In the genomic region with DNA sequence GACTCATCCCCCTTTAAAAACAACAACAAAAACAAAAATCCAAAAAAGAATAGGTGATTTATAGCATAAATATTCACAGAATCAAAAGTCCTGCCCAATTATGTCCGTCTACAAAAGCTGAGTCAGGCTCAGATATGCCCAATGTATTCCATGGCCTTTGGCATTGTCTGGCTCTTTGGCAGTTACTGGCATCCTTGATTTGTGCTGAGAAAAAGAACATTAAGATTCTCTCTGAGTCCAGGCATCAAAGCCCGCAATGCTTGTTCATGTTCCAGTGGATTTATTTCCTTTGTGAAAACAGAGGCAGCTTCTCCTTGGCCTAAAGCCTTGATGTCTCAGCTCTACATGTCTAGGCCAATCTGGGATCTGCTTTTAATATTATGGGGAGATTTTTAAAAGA, we compare ENCODE assay signal across 21 cellular contexts.
A peak's percentile ranks its signal among the peaks of the same experiment; 100 is the strongest.
DNase-seq lines count a peak whose midpoint lies in the region; ATAC-seq and TF ChIP-seq lines count a peak whose summit lies in the region.
"Had no signal": no experiment of that assay in that cellular context is flagged by ENCODE, and none has a peak within 500 bp of the region (broad histone marks: within the 10 kb centered on the region; RNA-seq: fewer than 3 reads in every experiment).

No MANE protein-coding gene starts in this region.

- H3K4me3 ChIP-seq in right cardiac atrium (ENCODE audit: low read length): no peak overlapping the region
- H3K4me3 ChIP-seq: right lobe of liver had no signal

- no peaks in the 10 kb centered on the region for H3K27me3 Mint-ChIP-seq in mesothelial cell of epicardium (ENCODE audit: low read depth)
- H3K27me3 Mint-ChIP-seq: activated CD8-positive, alpha-beta memory T cell treated with anti-CD3 and anti-CD28 coated beads, Interleukin-2, amount 10 ng/mL, durations not matched to agents 7 days and 5 days; T-cell had no signal

- no peak overlapping the region for H3K4me3 Mint-ChIP-seq in mesothelial cell of epicardium
- H3K4me3 Mint-ChIP-seq: activated CD8-positive, alpha-beta memory T cell treated with anti-CD3 and anti-CD28 coated beads, Interleukin-2, amount 10 ng/mL, durations not matched to agents 7 days and 5 days; activated naive CD8-positive, alpha-beta T cell treated with anti-CD3 and anti-CD28 coated beads for 36 hours; activated T-helper 1 cell treated with anti-CD3 and anti-CD28 coated beads, Interleukin-12 subunit alpha, Interleukin-12 subunit beta, Interleukin-2, Interleukin-4 antibody, amounts not matched to agents 30 ng/mL and 10 ng/mL and 1 ng/mL, durations not matched to agents 14 hours and 24 hours and 36 hours; CD14-positive monocyte; stimulated activated effector memory CD8-positive, alpha-beta T cell treated with anti-CD3 and anti-CD28 coated beads, Interleukin-12 subunit alpha, Interleukin-12 subunit beta, amount 100 ng/mL, for 72 hours; T-cell had no signal

- peaks cover 11% of the 10 kb centered on the region for H3K4me1 ChIP-seq in right cardiac atrium (ENCODE audit: control insufficient read depth, insufficient read depth, low read length)

- peak overlapping the region; percentile 27 for H3K27ac Mint-ChIP-seq in mesothelial cell of epicardium
- H3K27ac Mint-ChIP-seq: activated CD8-positive, alpha-beta memory T cell treated with anti-CD3 and anti-CD28 coated beads, Interleukin-2, amount 10 ng/mL, durations not matched to agents 7 days and 5 days; activated naive CD8-positive, alpha-beta T cell treated with anti-CD3 and anti-CD28 coated beads for 36 hours; activated T-helper 1 cell treated with anti-CD3 and anti-CD28 coated beads, Interleukin-12 subunit alpha, Interleukin-12 subunit beta, Interleukin-2, Interleukin-4 antibody, amounts not matched to agents 30 ng/mL and 10 ng/mL and 1 ng/mL, durations not matched to agents 14 hours and 24 hours and 36 hours; T-cell had no signal

- DNase-seq in right cardiac atrium (no peak), Right ventricle myocardium superior (no peak), mesothelial cell of epicardium (ENCODE audit: low spot score in 2 of 2, unreplicated experiment in 2 of 2) (no peak), retina (no peak), iPS-NIHi7 (ENCODE audit: extremely low spot score) (no peak)
- no peak for DNase-seq in stimulated activated CD4-positive, alpha-beta T cell treated with anti-CD3 and anti-CD28 coated beads, Interleukin-4, amount 100 ng/mL, for 1 hour
- DNase-seq: ACHN; activated CD4-positive, alpha-beta T cell treated with anti-CD3 and anti-CD28 coated beads for 48 hours; activated CD8-positive, alpha-beta memory T cell treated with anti-CD3 and anti-CD28 coated beads, Interleukin-2, amount 10 ng/mL, durations not matched to agents 7 days and 5 days; activated naive CD8-positive, alpha-beta T cell treated with anti-CD3 and anti-CD28 coated beads for 36 hours; dermis blood vessel endothelial cell; NCI-H1417 treated with DMSO at 0.1 percent for 48 hours; NCI-H524 treated with DMSO at 0.1 percent for 48 hours; right lobe of liver; SHP77; T-cell had no signal

- H3K36me3 Mint-ChIP-seq in mesothelial cell of epicardium: peaks cover 19% of the 10 kb centered on the region
- H3K36me3 Mint-ChIP-seq: activated naive CD8-positive, alpha-beta T cell treated with anti-CD3 and anti-CD28 coated beads for 36 hours had no signal

- peak overlapping the region; percentile 24 for H3K27ac ChIP-seq in right cardiac atrium (ENCODE audit: low read length)
- H3K27ac ChIP-seq in cingulate gyrus (ENCODE audit: low read depth, low read length): peak overlapping the region; percentile 57
- H3K27ac ChIP-seq: right lobe of liver had no signal

- no peaks in the 10 kb centered on the region for H3K27me3 ChIP-seq in right cardiac atrium (ENCODE audit: control insufficient read depth, insufficient read depth)
- H3K27me3 ChIP-seq: right lobe of liver had no signal

- no peak for TF ChIP-seq CTCF in mesothelial cell of epicardium (IDR thresholded peaks at IDR 0.05; ENCODE audit: unreplicated experiment)

- 54% methylated on average over 2 of the region's 2 CpGs for WGBS in right cardiac atrium

- intact Hi-C loops in right cardiac atrium (cut with DNase I): loop anchor here in 1 of 4 donors (10.0 kb wide), 1 partner anchor 260 kb away; no protein-coding TSS in a partner anchor
- intact Hi-C loops in Right ventricle myocardium superior (cut with DNase I): loop anchor here (5.0 kb wide), 1 partner anchor 98 kb away; no protein-coding TSS in a partner anchor

- peaks cover 3% of the 10 kb centered on the region for H3K9me3 Mint-ChIP-seq in mesothelial cell of epicardium
- H3K9me3 Mint-ChIP-seq: activated naive CD8-positive, alpha-beta T cell treated with anti-CD3 and anti-CD28 coated beads for 36 hours; activated T-helper 1 cell treated with anti-CD3 and anti-CD28 coated beads, Interleukin-12 subunit alpha, Interleukin-12 subunit beta, Interleukin-2, Interleukin-4 antibody, amounts not matched to agents 30 ng/mL and 10 ng/mL and 1 ng/mL, durations not matched to agents 14 hours and 24 hours and 36 hours; stimulated activated effector memory CD8-positive, alpha-beta T cell treated with anti-CD3 and anti-CD28 coated beads, Interleukin-12 subunit alpha, Interleukin-12 subunit beta, amount 100 ng/mL, for 72 hours; T-cell had no signal

- H3K4me1 Mint-ChIP-seq in mesothelial cell of epicardium: peaks cover 8% of the 10 kb centered on the region
- H3K4me1 Mint-ChIP-seq: activated CD8-positive, alpha-beta memory T cell treated with anti-CD3 and anti-CD28 coated beads, Interleukin-2, amount 10 ng/mL, durations not matched to agents 7 days and 5 days; activated naive CD8-positive, alpha-beta T cell treated with anti-CD3 and anti-CD28 coated beads for 36 hours; stimulated activated effector memory CD8-positive, alpha-beta T cell treated with anti-CD3 and anti-CD28 coated beads, Interleukin-12 subunit alpha, Interleukin-12 subunit beta, amount 100 ng/mL, for 72 hours had no signal

- no peaks in the 10 kb centered on the region for H3K9me3 ChIP-seq in right cardiac atrium (ENCODE audit: control insufficient read depth, low read length)
- H3K9me3 ChIP-seq: right lobe of liver had no signal

- ATAC-seq in right cardiac atrium (no peak), Right ventricle myocardium superior (ENCODE audit: poor library complexity) (no peak), HG02571 (IDR thresholded peaks at IDR 0.05; ENCODE audit: unreplicated experiment) (no peak)
- ATAC-seq: activated CD8-positive, alpha-beta memory T cell treated with anti-CD3 and anti-CD28 coated beads, Interleukin-2, amount 10 ng/mL, durations not matched to agents 7 days and 5 days; stimulated activated effector memory CD8-positive, alpha-beta T cell treated with anti-CD3 and anti-CD28 coated beads, Interleukin-12 subunit alpha, Interleukin-12 subunit beta, amount 100 ng/mL, for 72 hours; T-cell had no signal
